1 cellular context compared by ENCODE assay signal in genomic region chr13:106286811-106287210, GRCh38.
TF ChIP-seq lines count a peak whose summit lies in the region.

No MANE protein-coding gene starts in this region.

TF ChIP-seq in GM12878, 131 proteins besides CTCF, POLR2A, EP300 and RAD21:
- TF ChIP-seq CEBPZ (IDR thresholded peaks at IDR 0.05; ENCODE audit: low read depth, low read length) = no peak
